ENCODE assay signal across 9 cellular contexts in the genomic region with DNA sequence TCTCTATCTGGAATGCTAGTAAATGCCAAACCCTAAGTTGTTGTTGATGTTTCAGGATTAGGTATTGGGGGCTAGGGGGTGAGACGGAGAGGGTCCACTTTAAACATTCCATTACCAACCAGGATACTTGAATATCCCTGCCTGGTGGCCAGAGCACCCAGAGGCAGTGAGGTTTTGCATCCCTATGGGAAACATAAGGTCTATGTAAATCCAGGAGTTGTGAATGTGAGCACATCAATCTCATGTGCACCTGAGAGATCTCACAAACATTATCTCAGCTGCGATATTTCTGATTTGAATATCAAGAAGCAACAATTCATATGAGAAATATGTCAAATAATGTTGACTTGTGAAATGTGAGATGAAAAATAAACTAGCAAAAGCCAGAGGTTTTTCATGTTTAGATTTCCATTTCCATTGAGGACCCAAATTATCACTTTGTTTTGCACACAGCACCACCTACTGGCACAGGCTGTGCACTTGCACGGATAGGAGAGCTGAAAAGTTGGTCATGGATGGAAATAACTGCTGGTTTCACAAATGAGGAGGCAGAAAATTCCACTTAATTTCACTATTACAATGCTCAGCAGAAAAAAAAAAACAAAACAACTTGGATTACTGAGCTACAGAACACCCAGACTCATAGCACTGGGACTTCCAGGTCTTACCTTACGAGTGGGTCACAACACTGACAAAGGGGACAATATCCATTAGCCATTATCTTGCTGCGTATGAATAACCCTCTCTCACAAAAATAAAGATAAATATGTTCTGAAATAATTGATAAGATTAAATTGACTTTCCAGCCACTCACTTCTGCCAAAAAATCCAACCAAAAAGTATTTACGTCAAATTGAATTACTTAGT.
DNase-seq lines count a peak whose midpoint lies in the region; ATAC-seq and TF ChIP-seq lines count a peak whose summit lies in the region.
"Had no signal": no experiment of that assay in that cellular context is flagged by ENCODE, and none has a peak within 500 bp of the region (broad histone marks: within the 10 kb centered on the region; RNA-seq: fewer than 3 reads in every experiment).

No MANE protein-coding gene starts in this region.

- H3K4me2 ChIP-seq in trophoblast cell (ENCODE audit: low read length): no peak overlapping the region

- H3K27ac Mint-ChIP-seq in activated T-helper 17 cell treated with anti-CD3 and anti-CD28 coated beads, Interleukin-2, amount 50 U/mL, for 72 hours: no peak overlapping the region

- ATAC-seq in HG03378 (IDR thresholded peaks at IDR 0.05; ENCODE audit: unreplicated experiment) (peak; percentile 58), GM18505 (IDR thresholded peaks at IDR 0.05; ENCODE audit: unreplicated experiment) (no peak)
- no peak for ATAC-seq in activated T-helper 17 cell treated with anti-CD3 and anti-CD28 coated beads, Interleukin-2, amount 50 U/mL, for 72 hours (replicated peaks)

- H2AFZ ChIP-seq in trophoblast cell (ENCODE audit: insufficient read depth, low read length, poor library complexity): no peak overlapping the region

- H3K27me3 ChIP-seq in GM06990 (replicated peaks; ENCODE audit: control insufficient read depth, insufficient read depth, low read length) (no peaks in the 10 kb centered on the region), NT2/D1 (ENCODE audit: insufficient read depth, insufficient read length) (no peaks in the 10 kb centered on the region), trophoblast cell (ENCODE audit: insufficient read depth, low read length) (no peaks in the 10 kb centered on the region)

- H3K27ac ChIP-seq in trophoblast cell (ENCODE audit: low read depth, low read length): no peak overlapping the region

- H4K91ac ChIP-seq in trophoblast cell (ENCODE audit: low read depth, low read length): no peak overlapping the region

- no peak overlapping the region for H2AK5ac ChIP-seq in trophoblast cell (ENCODE audit: low read length)

- H3K4me1 ChIP-seq in NT2/D1 (ENCODE audit: insufficient read depth, insufficient read length) (peaks cover 7% of the 10 kb centered on the region), trophoblast cell (ENCODE audit: control insufficient read depth in 1 of 2, insufficient read depth in 2 of 2, low read length in 2 of 2) (peaks cover 3 to 10% of the 10 kb centered on the region in 2 experiments)

- WGBS in trophoblast cell (ENCODE audit: extremely low coverage, insufficient coverage, insufficient read length): no CpG with 5 or more reads among the region's 6 CpGs

- H3K4me3 Mint-ChIP-seq in activated T-helper 17 cell treated with anti-CD3 and anti-CD28 coated beads, Interleukin-2, amount 50 U/mL, for 72 hours: no peak overlapping the region
- H3K4me3 Mint-ChIP-seq: central memory CD8-positive, alpha-beta T cell had no signal

- H2BK12ac ChIP-seq in trophoblast cell (ENCODE audit: low read length): no peak overlapping the region

- no peaks in the 10 kb centered on the region for H3K4me1 Mint-ChIP-seq in activated T-helper 17 cell treated with anti-CD3 and anti-CD28 coated beads, Interleukin-2, amount 50 U/mL, for 72 hours
- H3K4me1 Mint-ChIP-seq: central memory CD8-positive, alpha-beta T cell had no signal

- H3K4ac ChIP-seq in trophoblast cell (ENCODE audit: low read depth, low read length): no peak overlapping the region

- no peaks in the 10 kb centered on the region for H3K9me3 ChIP-seq in NT2/D1 (ENCODE audit: insufficient read depth, low read length)
- H3K9me3 ChIP-seq in trophoblast cell (ENCODE audit: insufficient read depth, low read depth, low read length): no peaks in the 10 kb centered on the region

- H3K4me3 ChIP-seq in GM06990 (replicated peaks; ENCODE audit: low read depth, low read length): no peak overlapping the region
- H3K4me3 ChIP-seq in NT2/D1 (ENCODE audit: insufficient read length, low read depth): no peak overlapping the region
- no peak overlapping the region for H3K4me3 ChIP-seq in trophoblast cell (ENCODE audit: low read depth, low read length)

- H2BK120ac ChIP-seq in trophoblast cell (ENCODE audit: insufficient read depth, low read length, poor library complexity): no peak overlapping the region

- TF ChIP-seq POLR2A in GM18505 (IDR thresholded peaks at IDR 0.05; ENCODE audit: borderline replicate concordance, extremely low read depth, insufficient read depth, insufficient read length): no peak

- no peak overlapping the region for H3K23ac ChIP-seq in trophoblast cell (ENCODE audit: low read length)

- H3K27me3 Mint-ChIP-seq in activated T-helper 17 cell treated with anti-CD3 and anti-CD28 coated beads, Interleukin-2, amount 50 U/mL, for 72 hours: no peaks in the 10 kb centered on the region

- H4K8ac ChIP-seq in trophoblast cell (ENCODE audit: low read depth, low read length): no peak overlapping the region

- no peaks in the 10 kb centered on the region for H3K36me3 Mint-ChIP-seq in activated T-helper 17 cell treated with anti-CD3 and anti-CD28 coated beads, Interleukin-2, amount 50 U/mL, for 72 hours (ENCODE audit: low read depth)

- H3K79me2 ChIP-seq in trophoblast cell (ENCODE audit: control insufficient read depth, insufficient read depth, low read length, poor library complexity): no peaks in the 10 kb centered on the region

- H3K18ac ChIP-seq in trophoblast cell (ENCODE audit: low read length): no peak overlapping the region

- H3K9ac ChIP-seq in NT2/D1 (ENCODE audit: insufficient read length, low read depth): no peak overlapping the region
- H3K9ac ChIP-seq in trophoblast cell (ENCODE audit: low read length): no peak overlapping the region

- H4K12ac ChIP-seq in trophoblast cell (ENCODE audit: low read depth, low read length): no peak overlapping the region

- no peaks in the 10 kb centered on the region for H3K79me1 ChIP-seq in trophoblast cell (ENCODE audit: low read length)

- TF ChIP-seq CTCF in GM06990 (IDR thresholded peaks at IDR 0.05; ENCODE audit: insufficient read depth, low read length, poor library complexity, severe bottlenecking): peak; percentile 88

- H3K9me3 Mint-ChIP-seq in activated T-helper 17 cell treated with anti-CD3 and anti-CD28 coated beads, Interleukin-2, amount 50 U/mL, for 72 hours: no peaks in the 10 kb centered on the region
- H3K9me3 Mint-ChIP-seq: central memory CD8-positive, alpha-beta T cell had no signal

- H2BK5ac ChIP-seq in trophoblast cell (ENCODE audit: low read depth, low read length, poor library complexity): no peak overlapping the region

- H3K14ac ChIP-seq in trophoblast cell (ENCODE audit: low read length): no peak overlapping the region

- DNase-seq in GM06990 (ENCODE audit: extremely low read depth, insufficient read length): no peak
- peak; percentile 72 for DNase-seq in NT2/D1 (ENCODE audit: low read depth, low spot score)
- peak; percentile 7 for DNase-seq in activated naive CD4-positive, alpha-beta T cell treated with Interleukin-2 at 50 U/mL for 16 hours
- peak; percentile 45 for DNase-seq in glomerular endothelial cell (ENCODE audit: extremely low read depth, low read depth, low spot score)
- DNase-seq in trophoblast cell: peak; percentile 60 to 92

- H3K36me3 ChIP-seq in GM06990 (ENCODE audit: control insufficient read depth, insufficient read depth, low read length): no peaks in the 10 kb centered on the region
- no peaks in the 10 kb centered on the region for H3K36me3 ChIP-seq in NT2/D1 (ENCODE audit: insufficient read depth, insufficient read length, low read length)
- H3K36me3 ChIP-seq in trophoblast cell (ENCODE audit: control insufficient read depth in 1 of 2, insufficient read depth in 2 of 2, low read length in 2 of 2): no peaks in the 10 kb centered on the region
